ENCODE assay signal across 11 cellular contexts in genomic region chr10:110032801-110033723, GRCh38. TPM values are rescaled to one million over a fixed set of nuclear protein-coding genes. Genes with fewer than 3 reads are reported as not detected.
A peak's percentile ranks its signal among the peaks of the same experiment; 100 is the strongest.
DNase-seq lines count a peak whose midpoint lies in the region; ATAC-seq and TF ChIP-seq lines count a peak whose summit lies in the region.
"Had no signal": no experiment of that assay in that cellular context is flagged by ENCODE, and none has a peak within 500 bp of the region (broad histone marks: within the 10 kb centered on the region; RNA-seq: fewer than 3 reads in every experiment).

No MANE protein-coding gene starts in this region.

- H2AFZ ChIP-seq in hepatocyte: no peak overlapping the region

- H3K27me3 ChIP-seq in body of pancreas (no peaks in the 10 kb centered on the region), hepatocyte (no peaks in the 10 kb centered on the region), stomach (no peaks in the 10 kb centered on the region), A673 (replicated peaks; ENCODE audit: insufficient read depth, low read depth, low read length, poor library complexity) (no peaks in the 10 kb centered on the region)

- no peak for TF ChIP-seq CTCF in body of pancreas (IDR thresholded peaks at IDR 0.05)
- no peak for TF ChIP-seq CTCF in hepatocyte (IDR thresholded peaks at IDR 0.05; ENCODE audit: poor library complexity)
- no peak for TF ChIP-seq CTCF in stomach (IDR thresholded peaks at IDR 0.05)
- TF ChIP-seq CTCF in A673 (conservative IDR thresholded peaks at IDR 0.05; ENCODE audit: low read depth, low read length): no peak

- H3K36me3 ChIP-seq in body of pancreas (replicated peaks in 1 of 2; ENCODE audit: insufficient read depth in 1 of 2, low read depth in 2 of 2): no peaks in the 10 kb centered on the region
- H3K36me3 ChIP-seq in hepatocyte (replicated peaks; ENCODE audit: insufficient read depth, low read depth): no peaks in the 10 kb centered on the region
- no peaks in the 10 kb centered on the region for H3K36me3 ChIP-seq in stomach
- no peaks in the 10 kb centered on the region for H3K36me3 ChIP-seq in A673 (ENCODE audit: insufficient read depth, low read length, poor library complexity, severe bottlenecking)

- ATAC-seq in body of pancreas: peak; percentile 70

- H3K9me3 ChIP-seq in body of pancreas: no peaks in the 10 kb centered on the region
- H3K9me3 ChIP-seq in hepatocyte (ENCODE audit: low read depth): no peaks in the 10 kb centered on the region
- H3K9me3 ChIP-seq in stomach: no peaks in the 10 kb centered on the region
- no peaks in the 10 kb centered on the region for H3K9me3 ChIP-seq in A673 (ENCODE audit: low read depth, low read length, poor library complexity, severe bottlenecking)
- H3K9me3 ChIP-seq: Caco-2 had no signal

- H3K9me2 ChIP-seq in hepatocyte (replicated peaks; ENCODE audit: insufficient read depth): no peaks in the 10 kb centered on the region

- CTCF ChIA-PET in A673 (lab: Charles Lee): no interaction called here

- TF ChIP-seq POLR2A in body of pancreas (IDR thresholded peaks at IDR 0.05) (no peak), stomach (IDR thresholded peaks at IDR 0.05) (no peak)

- peaks cover 31% of the 10 kb centered on the region for H3K4me1 ChIP-seq in body of pancreas
- peaks cover 34% of the 10 kb centered on the region for H3K4me1 ChIP-seq in hepatocyte (ENCODE audit: insufficient read depth)
- peaks cover 22 to 51% (median 36%) of the 10 kb centered on the region in 4 donors for H3K4me1 ChIP-seq in stomach
- H3K4me1 ChIP-seq in A673 (ENCODE audit: insufficient read depth, low read length, poor library complexity, severe bottlenecking): peaks cover 30% of the 10 kb centered on the region

- H3K4me2 ChIP-seq in hepatocyte: peak overlapping the region; percentile 4

- H3K4me3 ChIP-seq in body of pancreas: no peak overlapping the region
- no peak overlapping the region for H3K4me3 ChIP-seq in hepatocyte
- no peak overlapping the region for H3K4me3 ChIP-seq in stomach
- H3K4me3 ChIP-seq in A673 (ENCODE audit: low read depth, low read length, poor library complexity, severe bottlenecking): no peak overlapping the region

- DNase-seq in NCI-H1694 treated with DMSO at 0.1 percent for 48 hours (lab: John Stamatoyannopoulos, UW) (peak; percentile 64), body of pancreas (peak; percentile 44 to 65 (median 62)), hepatocyte (ENCODE audit: low spot score) (no peak), stomach (peak; percentile 55), A673 (ENCODE audit: low spot score) (no peak), CD1c-positive myeloid dendritic cell (ENCODE audit: extremely low spot score) (no peak), NCI-H2029 (lab: John Stamatoyannopoulos, UW) (no peak)
- DNase-seq: Caco-2, KBM-7, NCI-H1930, retina had no signal

- no TSS peak for BruUV-seq in A673 (replicated peaks; lab: Mats Ljungman, UMichigan)

- WGBS in body of pancreas, 2 donors: 16 to 17% methylated on average over 4 of the region's 4 CpGs
- WGBS in hepatocyte (ENCODE audit: low lambda C conversion rate, missing lambda C conversion rate): 77% methylated on average over 4 of the region's 4 CpGs
- 22 to 34% (median 30%) methylated on average over 4 of the region's 4 CpGs for WGBS in stomach, 5 donors

- H3K27ac ChIP-seq in body of pancreas (peak overlapping the region in 3 of 4 donors; percentile 2 to 45 (median 35)), hepatocyte (no peak overlapping the region), stomach (peak overlapping the region in 1 of 5 donors; percentile 13), A673 (ENCODE audit: low read depth, low read length, poor library complexity, severe bottlenecking) (no peak overlapping the region)

- peaks cover 12% of the 10 kb centered on the region for H4K20me1 ChIP-seq in hepatocyte (ENCODE audit: insufficient read depth, poor library complexity, severe bottlenecking)

- POLR2A ChIA-PET in A673 (lab: Charles Lee; ENCODE audit: low non-redundant PET): no interaction called here

- peaks cover 96% of the 10 kb centered on the region for H3K79me2 ChIP-seq in hepatocyte

- no peak for TF ChIP-seq EP300 in stomach (IDR thresholded peaks at IDR 0.05)

- intact Hi-C loops in body of pancreas (cut with DNase I): no loop called here
- intact Hi-C loops in stomach (cut with DNase I; ENCODE audit: low total_unique reads): no loop called here
- intact Hi-C loops in A673 (cut with micrococcal nuclease; ENCODE audit: unreplicated experiment): no loop called here

RNA-seq across cellular contexts. Expression of gene ADD3, which starts 25.3 kb away (rescaled TPM):
- 10 to 100 TPM; 37.9 to 40.5 TPM for total RNA-seq in body of pancreas
- 206 and 216 TPM in 2 replicates for total RNA-seq in hepatocyte
- polyA plus RNA-seq in hepatocyte: 83.2 and 88.6 TPM in 2 replicates
- total RNA-seq in stomach: 100 to 1,000 TPM in 3 of 5 donors, 10 to 100 TPM in 2; 66.0 to 600 (median 222) TPM
- 10 to 100 TPM; 22.9 to 64.9 (median 36.4) TPM for polyA plus RNA-seq in stomach
- total RNA-seq in A673 (2021): 80.5 and 82.9 TPM in 2 replicates

Comparison
In these comparisons a context has a peak if more than half of its experiments do, and no peak if none do; other contexts are left out.
1. DNase-seq: peak in NCI-H1694 treated with DMSO at 0.1 percent for 48 hours (single experiment), body of pancreas (4 of 4) and stomach (single experiment); none in hepatocyte (single experiment), A673 (single experiment), CD1c-positive myeloid dendritic cell (single experiment) and NCI-H2029 (single experiment).
2. H3K27ac ChIP-seq: peak in body of pancreas (3 of 4); none in hepatocyte (single experiment) and A673 (single experiment).